ENCODE assay signal across 19 cellular contexts in genomic region chr3:128761392-128761791, GRCh38. TPM values are rescaled to one million over a fixed set of nuclear protein-coding genes. Genes with fewer than 3 reads are reported as not detected.
DNase-seq lines count a peak whose midpoint lies in the region; ATAC-seq and TF ChIP-seq lines count a peak whose summit lies in the region.
"Had no signal": no experiment of that assay in that cellular context is flagged by ENCODE, and none has a peak within 500 bp of the region (broad histone marks: within the 10 kb centered on the region; RNA-seq: fewer than 3 reads in every experiment).

No MANE protein-coding gene starts in this region.

- no peak overlapping the region for H3K27ac ChIP-seq in CD4-positive, alpha-beta T cell (ENCODE audit: low read depth, low read length)
- H3K27ac ChIP-seq in hepatocyte (peak overlapping the region; percentile 70), neutrophil (peak overlapping the region; percentile 85)
- H3K27ac ChIP-seq: HL-60 had no signal

- POLR2A ChIA-PET in CD4-positive, alpha-beta T cell (lab: Charles Lee), result interaction anchor here (1.3 kb wide), 1 partner anchor 81 kb away, joined by 6 read pairs; no protein-coding TSS in a partner anchor

- no peak for TF ChIP-seq CTCF in CD4-positive, alpha-beta T cell (IDR thresholded peaks at IDR 0.05)
- TF ChIP-seq CTCF in hepatocyte (IDR thresholded peaks at IDR 0.05; ENCODE audit: poor library complexity), result no peak
- TF ChIP-seq CTCF in neutrophil (IDR thresholded peaks at IDR 0.05), result no peak

- no peak overlapping the region for H3K4me3 ChIP-seq in hepatocyte
- H3K4me3 ChIP-seq in neutrophil (ENCODE audit: low read depth in 1 of 2, low read length in 1 of 2), result no peak overlapping the region

- no peaks in the 10 kb centered on the region for H3K27me3 Mint-ChIP-seq in activated naive CD8-positive, alpha-beta T cell
- H3K27me3 Mint-ChIP-seq in activated naive CD8-positive, alpha-beta T cell treated with anti-CD3 and anti-CD28 coated beads for 36 hours, result no peaks in the 10 kb centered on the region
- H3K27me3 Mint-ChIP-seq in CD4-positive, alpha-beta T cell, result no peaks in the 10 kb centered on the region
- H3K27me3 Mint-ChIP-seq in activated T-helper 2 cell treated with anti-CD3 and anti-CD28 coated beads, Interferon-gamma antibody, Interleukin-2, Interleukin-4, amounts not matched to agents 10 μg/mL and 5 μg/mL and 100 μg/mL, durations not matched to agents 14 hours and 24 hours and 36 hours (ENCODE audit: low read depth), result no peaks in the 10 kb centered on the region

- no peaks in the 10 kb centered on the region for H3K9me3 ChIP-seq in CD4-positive, alpha-beta T cell (ENCODE audit: control insufficient read depth, low read length)
- H3K9me3 ChIP-seq in hepatocyte (ENCODE audit: low read depth) (no peaks in the 10 kb centered on the region), neutrophil (no peaks in the 10 kb centered on the region)

- intact Hi-C loops in CD4-positive, alpha-beta T cell (cut with DNase I, micrococcal nuclease), result no loop called here
- intact Hi-C loops in activated T-helper 2 cell treated with anti-CD3 and anti-CD28 coated beads, Interferon-gamma antibody, Interleukin-2, Interleukin-4, amounts not matched to agents 10 μg/mL and 5 μg/mL and 100 μg/mL, durations not matched to agents 14 hours and 24 hours and 36 hours (cut with micrococcal nuclease), result no loop called here

- H3K27ac Mint-ChIP-seq in activated naive CD8-positive, alpha-beta T cell, result peak overlapping the region; percentile 25
- no peak overlapping the region for H3K27ac Mint-ChIP-seq in activated naive CD8-positive, alpha-beta T cell treated with anti-CD3 and anti-CD28 coated beads for 36 hours
- peak overlapping the region; percentile 75 for H3K27ac Mint-ChIP-seq in CD4-positive, alpha-beta T cell
- H3K27ac Mint-ChIP-seq in activated T-helper 2 cell treated with anti-CD3 and anti-CD28 coated beads, Interferon-gamma antibody, Interleukin-2, Interleukin-4, amounts not matched to agents 10 μg/mL and 5 μg/mL and 100 μg/mL, durations not matched to agents 14 hours and 24 hours and 36 hours, result no peak overlapping the region

- no peak for ATAC-seq in CD4-positive, alpha-beta T cell (ENCODE audit: poor library complexity)
- ATAC-seq: Panc1 had no signal

- H2AFZ ChIP-seq in hepatocyte, result no peak overlapping the region

- CTCF ChIA-PET in CD4-positive, alpha-beta T cell (lab: Charles Lee), result interaction anchor here (1.6 kb wide), 1 partner anchor 84 kb away, joined by 4 read pairs; no protein-coding TSS in a partner anchor

- no peaks in the 10 kb centered on the region for H3K9me3 Mint-ChIP-seq in activated naive CD8-positive, alpha-beta T cell (ENCODE audit: low read depth)
- H3K9me3 Mint-ChIP-seq in activated naive CD8-positive, alpha-beta T cell treated with anti-CD3 and anti-CD28 coated beads for 36 hours, result peaks cover 3% of the 10 kb centered on the region
- H3K9me3 Mint-ChIP-seq in CD4-positive, alpha-beta T cell, result no peaks in the 10 kb centered on the region
- no peaks in the 10 kb centered on the region for H3K9me3 Mint-ChIP-seq in activated T-helper 2 cell treated with anti-CD3 and anti-CD28 coated beads, Interferon-gamma antibody, Interleukin-2, Interleukin-4, amounts not matched to agents 10 μg/mL and 5 μg/mL and 100 μg/mL, durations not matched to agents 14 hours and 24 hours and 36 hours
- H3K9me3 Mint-ChIP-seq: H9 had no signal

- no peak overlapping the region for H3K4me3 Mint-ChIP-seq in activated naive CD8-positive, alpha-beta T cell
- H3K4me3 Mint-ChIP-seq in activated naive CD8-positive, alpha-beta T cell treated with anti-CD3 and anti-CD28 coated beads for 36 hours, result no peak overlapping the region
- H3K4me3 Mint-ChIP-seq in CD4-positive, alpha-beta T cell, result no peak overlapping the region
- H3K4me3 Mint-ChIP-seq in activated T-helper 2 cell treated with anti-CD3 and anti-CD28 coated beads, Interferon-gamma antibody, Interleukin-2, Interleukin-4, amounts not matched to agents 10 μg/mL and 5 μg/mL and 100 μg/mL, durations not matched to agents 14 hours and 24 hours and 36 hours (ENCODE audit: low read depth), result no peak overlapping the region
- H3K4me3 Mint-ChIP-seq: CD14-positive monocyte, H9 had no signal

- peaks cover 99% of the 10 kb centered on the region for H3K79me2 ChIP-seq in hepatocyte

- peaks cover 23% of the 10 kb centered on the region for H3K4me1 ChIP-seq in hepatocyte (ENCODE audit: insufficient read depth)
- H3K4me1 ChIP-seq in neutrophil (ENCODE audit: control insufficient read depth in 1 of 2, insufficient read depth in 1 of 2, low read depth in 1 of 2, low read length in 1 of 2), result peaks cover 79 to 85% of the 10 kb centered on the region in 2 experiments

- no peaks in the 10 kb centered on the region for H3K36me3 ChIP-seq in hepatocyte (replicated peaks; ENCODE audit: insufficient read depth, low read depth)
- H3K36me3 ChIP-seq in neutrophil, result peaks cover 11% of the 10 kb centered on the region

- H3K36me3 Mint-ChIP-seq in activated naive CD8-positive, alpha-beta T cell, result peaks cover 12% of the 10 kb centered on the region
- peaks cover 41% of the 10 kb centered on the region for H3K36me3 Mint-ChIP-seq in activated naive CD8-positive, alpha-beta T cell treated with anti-CD3 and anti-CD28 coated beads for 36 hours
- peaks cover 45% of the 10 kb centered on the region for H3K36me3 Mint-ChIP-seq in CD4-positive, alpha-beta T cell (ENCODE audit: low read depth)
- H3K36me3 Mint-ChIP-seq in activated T-helper 2 cell treated with anti-CD3 and anti-CD28 coated beads, Interferon-gamma antibody, Interleukin-2, Interleukin-4, amounts not matched to agents 10 μg/mL and 5 μg/mL and 100 μg/mL, durations not matched to agents 14 hours and 24 hours and 36 hours (ENCODE audit: low read depth), result peaks cover 27% of the 10 kb centered on the region

- peaks cover 70% of the 10 kb centered on the region for H3K4me1 Mint-ChIP-seq in activated naive CD8-positive, alpha-beta T cell (ENCODE audit: low read depth)
- peaks cover 51% of the 10 kb centered on the region for H3K4me1 Mint-ChIP-seq in activated naive CD8-positive, alpha-beta T cell treated with anti-CD3 and anti-CD28 coated beads for 36 hours
- H3K4me1 Mint-ChIP-seq in CD4-positive, alpha-beta T cell (ENCODE audit: low read depth), result peaks cover 83% of the 10 kb centered on the region
- peaks cover 39% of the 10 kb centered on the region for H3K4me1 Mint-ChIP-seq in activated T-helper 2 cell treated with anti-CD3 and anti-CD28 coated beads, Interferon-gamma antibody, Interleukin-2, Interleukin-4, amounts not matched to agents 10 μg/mL and 5 μg/mL and 100 μg/mL, durations not matched to agents 14 hours and 24 hours and 36 hours (ENCODE audit: low read depth)

- H3K9me2 ChIP-seq in hepatocyte (replicated peaks; ENCODE audit: insufficient read depth), result no peaks in the 10 kb centered on the region

- H4K20me1 ChIP-seq in hepatocyte (ENCODE audit: insufficient read depth, poor library complexity, severe bottlenecking), result peaks cover 86% of the 10 kb centered on the region

- no peaks in the 10 kb centered on the region for H3K27me3 ChIP-seq in CD4-positive, alpha-beta T cell (ENCODE audit: control insufficient read depth, insufficient read depth, low read length)
- H3K27me3 ChIP-seq in hepatocyte (no peaks in the 10 kb centered on the region), neutrophil (no peaks in the 10 kb centered on the region)

- no peak for DNase-seq in activated naive CD8-positive, alpha-beta T cell treated with anti-CD3 and anti-CD28 coated beads for 36 hours
- DNase-seq in CD4-positive, alpha-beta T cell, result no peak
- no peak for DNase-seq in hepatocyte (ENCODE audit: low spot score)
- no peak for DNase-seq in inferior parietal cortex (ENCODE audit: extremely low spot score)
- DNase-seq in activated T-helper 2 cell treated with anti-CD3 and anti-CD28 coated beads, Interferon-gamma antibody, Interleukin-2, Interleukin-4, amounts not matched to agents 10 μg/mL and 5 μg/mL and 100 μg/mL, durations not matched to agents 14 hours and 24 hours and 36 hours (ENCODE audit: low spot score), result no peak
- no peak for DNase-seq in NCI-H2171 treated with DMSO at 0.1 percent for 48 hours (lab: John Stamatoyannopoulos, UW)
- DNase-seq: 8988T, COR-L47, H9, NCI-H1436, NCI-H1930, NCI-H2171, NCI-H446, NCI-H526 treated with DMSO at 0.1 percent for 48 hours had no signal

- H3K4me2 ChIP-seq in hepatocyte, result no peak overlapping the region

RNA-seq across cellular contexts. Expression of gene RAB7A, which starts 35.4 kb away (rescaled TPM):
- 100 to 1,000 TPM; 260 to 278 TPM for total RNA-seq in activated naive CD8-positive, alpha-beta T cell treated with anti-CD3 and anti-CD28 coated beads for 36 hours
- 100 to 1,000 TPM; 113 to 121 TPM for total RNA-seq in CD4-positive, alpha-beta T cell
- 108 and 151 TPM in 2 replicates for total RNA-seq in hepatocyte
- polyA plus RNA-seq in hepatocyte, result 249 and 269 TPM in 2 replicates
- 320 and 322 TPM in 2 replicates for total RNA-seq in activated T-helper 2 cell treated with anti-CD3 and anti-CD28 coated beads, Interferon-gamma antibody, Interleukin-2, Interleukin-4, amounts not matched to agents 10 μg/mL and 5 μg/mL and 100 μg/mL, durations not matched to agents 14 hours and 24 hours and 36 hours

Comparison
In these comparisons a context has a peak if more than half of its experiments do, and no peak if none do; other contexts are left out.
1. H3K27ac Mint-ChIP-seq: peak in activated naive CD8-positive, alpha-beta T cell (single experiment) and CD4-positive, alpha-beta T cell (single experiment); none in activated naive CD8-positive, alpha-beta T cell treated with anti-CD3 and anti-CD28 coated beads for 36 hours (single experiment) and activated T-helper 2 cell treated with anti-CD3 and anti-CD28 coated beads, Interferon-gamma antibody, Interleukin-2, Interleukin-4, amounts not matched to agents 10 μg/mL and 5 μg/mL and 100 μg/mL, durations not matched to agents 14 hours and 24 hours and 36 hours (single experiment).